In genomic region chr10:60208676-60209269, GRCh38 we compare ENCODE assay signal across 8 cellular contexts.
DNase-seq lines count a peak whose midpoint lies in the region; ATAC-seq and TF ChIP-seq lines count a peak whose summit lies in the region.

No MANE protein-coding gene starts in this region.

- intact Hi-C loops in PC-3 (cut with micrococcal nuclease) (loop anchor here (1.0 to 10.0 kb wide), 6 partner anchors 38 to 344 kb away; no protein-coding TSS in a partner anchor), esophagus squamous epithelium (cut with DNase I) (loop anchor here (10.0 kb wide), 1 partner anchor 104 kb away; no protein-coding TSS in a partner anchor)
- intact Hi-C loops in activated CD4-positive, alpha-beta memory T cell treated with anti-CD3 and anti-CD28 coated beads for 36 hours (cut with micrococcal nuclease): loop anchor here (1.0 to 10.0 kb wide), 4 partner anchors 93 to 581 kb away; no protein-coding TSS in a partner anchor

- no peaks in the 10 kb centered on the region for H3K9me3 Mint-ChIP-seq in H9
- peaks cover 7% of the 10 kb centered on the region for H3K9me3 Mint-ChIP-seq in activated CD4-positive, alpha-beta memory T cell treated with anti-CD3 and anti-CD28 coated beads for 36 hours

- no peak overlapping the region for H2BK120ac ChIP-seq in H9 (ENCODE audit: low read depth, low read length, poor library complexity, severe bottlenecking)

- no peak overlapping the region for H3T11ph ChIP-seq in H9 (ENCODE audit: low read length)

- no peaks in the 10 kb centered on the region; the same call in 1 of the 2 replicates for H3K27me3 ChIP-seq in BJ (ENCODE audit: control insufficient read depth, insufficient read depth, low read length)
- H3K27me3 ChIP-seq in H9 (ENCODE audit: insufficient read depth, low read length): no peaks in the 10 kb centered on the region
- no peaks in the 10 kb centered on the region for H3K27me3 ChIP-seq in PC-3 (ENCODE audit: low read length)
- H3K27me3 ChIP-seq in esophagus squamous epithelium: no peaks in the 10 kb centered on the region

- H3K9me3 ChIP-seq in H9 (ENCODE audit: control insufficient read depth, low read depth, low read length) (no peaks in the 10 kb centered on the region), PC-3 (ENCODE audit: low read length) (no peaks in the 10 kb centered on the region), esophagus squamous epithelium (no peaks in the 10 kb centered on the region)

- no peak overlapping the region for H3K14ac ChIP-seq in H9 (ENCODE audit: insufficient read depth, low read length)

- no peaks in the 10 kb centered on the region for H3K79me1 ChIP-seq in H9 (ENCODE audit: insufficient read depth, low read depth, low read length, poor library complexity, severe bottlenecking)

- H2AK5ac ChIP-seq in H9 (ENCODE audit: insufficient read length, low read length): no peak overlapping the region

- no peak for TF ChIP-seq POLR2A in esophagus squamous epithelium (IDR thresholded peaks at IDR 0.05)

- no CpG with 5 or more reads among the region's 4 CpGs for WGBS in H9 (ENCODE audit: extremely low coverage, insufficient read length, low lambda C conversion rate)
- WGBS in esophagus squamous epithelium, 2 donors: 44 to 50% methylated on average over 4 of the region's 4 CpGs

- no peak overlapping the region for H3K4me3 Mint-ChIP-seq in H9
- no peak overlapping the region for H3K4me3 Mint-ChIP-seq in activated CD4-positive, alpha-beta memory T cell treated with anti-CD3 and anti-CD28 coated beads for 36 hours

- H3K27ac Mint-ChIP-seq in H9: no peak overlapping the region; a peak in 1 of 7 replicates
- H3K27ac Mint-ChIP-seq in activated CD4-positive, alpha-beta memory T cell treated with anti-CD3 and anti-CD28 coated beads for 36 hours: no peak overlapping the region

- H2BK5ac ChIP-seq in H9 (ENCODE audit: insufficient read length, low read length): no peak overlapping the region

- H4K8ac ChIP-seq in H9 (replicated peaks; ENCODE audit: insufficient read length, low read depth, low read length): no peak overlapping the region

- H4K5ac ChIP-seq in H9 (ENCODE audit: insufficient read length, low read depth, low read length): no peak overlapping the region

- no peak overlapping the region for H2BK12ac ChIP-seq in H9 (ENCODE audit: insufficient read length, low read depth, low read length)

- no peak overlapping the region for H4K91ac ChIP-seq in H9 (ENCODE audit: insufficient read length, low read depth, low read length)

- no TSS peak for BruUV-seq in PC-3 (replicated peaks; lab: Mats Ljungman, UMichigan)

- H3K27ac ChIP-seq in H9 (ENCODE audit: insufficient read length, low read depth, low read length) (no peak overlapping the region), PC-3 (ENCODE audit: low read length) (no peak overlapping the region), esophagus squamous epithelium (no peak overlapping the region)

- H3K18ac ChIP-seq in H9 (ENCODE audit: insufficient read length, low read depth, low read length): no peak overlapping the region

- no peaks in the 10 kb centered on the region for H3K9me2 ChIP-seq in PC-3 (replicated peaks; ENCODE audit: low read length)

- POLR2A ChIA-PET in BJ (lab: Charles Lee) (no interaction called here), PC-3 (lab: Charles Lee; ENCODE audit: unreplicated experiment) (no interaction called here)
- POLR2A ChIA-PET in activated CD4-positive, alpha-beta memory T cell treated with anti-CD3 and anti-CD28 coated beads for 36 hours (lab: Charles Lee): no interaction called here

- H3K4me1 ChIP-seq in H9 (ENCODE audit: insufficient read depth, low read length): peaks cover 2% of the 10 kb centered on the region; the same call in 1 of the 2 replicates
- peaks cover 22% of the 10 kb centered on the region for H3K4me1 ChIP-seq in PC-3 (ENCODE audit: insufficient read depth, low read length)
- no peaks in the 10 kb centered on the region for H3K4me1 ChIP-seq in esophagus squamous epithelium

- no peaks in the 10 kb centered on the region for H3K27me3 Mint-ChIP-seq in H9 (ENCODE audit: low read depth)
- H3K27me3 Mint-ChIP-seq in activated CD4-positive, alpha-beta memory T cell treated with anti-CD3 and anti-CD28 coated beads for 36 hours: no peaks in the 10 kb centered on the region

- H3K79me2 ChIP-seq in H9 (ENCODE audit: insufficient read depth, low read length) (no peaks in the 10 kb centered on the region), PC-3 (ENCODE audit: low read length) (no peaks in the 10 kb centered on the region)

- H3K4me2 ChIP-seq in H9 (ENCODE audit: insufficient read depth, insufficient read length, low read length) (no peak overlapping the region), PC-3 (ENCODE audit: low read length) (no peak overlapping the region)

- H3K56ac ChIP-seq in H9 (ENCODE audit: insufficient read length, low read depth, low read length): no peak overlapping the region

- H3K4me3 ChIP-seq in BJ (ENCODE audit: low read depth, low read length) (no peak overlapping the region), PC-3 (ENCODE audit: low read length) (no peak overlapping the region), esophagus squamous epithelium (no peak overlapping the region)

- H3K9ac ChIP-seq in H9 (ENCODE audit: extremely low read depth, insufficient read length, low read length) (no peak overlapping the region), PC-3 (ENCODE audit: low read length) (no peak overlapping the region)

- H3K4ac ChIP-seq in H9 (ENCODE audit: low read depth, low read length): no peak overlapping the region

- no peaks in the 10 kb centered on the region for H4K20me1 ChIP-seq in H9 (ENCODE audit: control insufficient read depth, insufficient read depth, insufficient read length)
- H4K20me1 ChIP-seq in PC-3 (ENCODE audit: low read length): no peaks in the 10 kb centered on the region

- H3K23me2 ChIP-seq in H9 (ENCODE audit: insufficient read length, low read depth, low read length, poor library complexity, severe bottlenecking): no peaks in the 10 kb centered on the region

- CTCF ChIA-PET in BJ (lab: Yijun Ruan, JAX): interaction anchor here (0.7 to 10.6 kb wide), 22 partner anchors 9 to 585 kb away, joined by 3 to 116 read pairs (median 5); no protein-coding TSS in a partner anchor
- CTCF ChIA-PET in PC-3 (lab: Charles Lee): interaction anchor here (0.6 to 2.0 kb wide), 7 partner anchors 86 to 232 kb away, joined by 3 to 25 read pairs (median 7); no protein-coding TSS in a partner anchor
- CTCF ChIA-PET in activated CD4-positive, alpha-beta memory T cell treated with anti-CD3 and anti-CD28 coated beads for 36 hours (lab: Charles Lee): interaction anchor here (0.5 to 2.9 kb wide), 7 partner anchors 29 to 585 kb away, joined by 3 to 9 read pairs (median 4); no protein-coding TSS in a partner anchor

- H3K36me3 ChIP-seq in BJ (ENCODE audit: control insufficient read depth, insufficient read depth, low read length) (no peaks in the 10 kb centered on the region), PC-3 (ENCODE audit: low read depth, low read length) (no peaks in the 10 kb centered on the region), esophagus squamous epithelium (peaks cover 0 to 26% (median 0%) of the 10 kb centered on the region in 3 donors)

- no peak overlapping the region for H2AFZ ChIP-seq in H9 (ENCODE audit: low read length)
- no peak overlapping the region for H2AFZ ChIP-seq in PC-3 (ENCODE audit: low read length)

- no peaks in the 10 kb centered on the region for H3F3A ChIP-seq in PC-3 (ENCODE audit: low read length, unreplicated experiment)

- H3K4me1 Mint-ChIP-seq in H9: peaks cover 23 to 25% of the 10 kb centered on the region in 2 experiments
- H3K4me1 Mint-ChIP-seq in activated CD4-positive, alpha-beta memory T cell treated with anti-CD3 and anti-CD28 coated beads for 36 hours (ENCODE audit: low read depth): peaks cover 20% of the 10 kb centered on the region

- ATAC-seq in PC-3 (peak; percentile 57), HG03159 (IDR thresholded peaks at IDR 0.05; ENCODE audit: unreplicated experiment) (no peak)

- DNase-seq in BJ (ENCODE audit: low read depth): no peak
- no peak for DNase-seq in H9
- DNase-seq in PC-3: peak; percentile 87
- DNase-seq in esophagus squamous epithelium (lab: John Stamatoyannopoulos, UW): no peak
- DNase-seq in pons (ENCODE audit: low spot score): peak; percentile 74
- no peak for DNase-seq in activated CD4-positive, alpha-beta memory T cell treated with anti-CD3 and anti-CD28 coated beads for 36 hours
- DNase-seq in effector CD4-positive, alpha-beta T cell: no peak

- H2BK15ac ChIP-seq in H9 (ENCODE audit: low read depth, low read length): no peak overlapping the region

- H3K23ac ChIP-seq in H9 (ENCODE audit: insufficient read length, low read depth, low read length): no peak overlapping the region

- H3K36me3 Mint-ChIP-seq in H9 (ENCODE audit: insufficient read depth in 1 of 3, low read depth in 3 of 3): no peaks in the 10 kb centered on the region; a peak in 1 of 7 replicates
- H3K36me3 Mint-ChIP-seq in activated CD4-positive, alpha-beta memory T cell treated with anti-CD3 and anti-CD28 coated beads for 36 hours: peaks cover 12% of the 10 kb centered on the region

- no peak overlapping the region for H2BK20ac ChIP-seq in H9 (ENCODE audit: low read depth, low read length, poor library complexity, severe bottlenecking)

- TF ChIP-seq CTCF in BJ (IDR thresholded peaks at IDR 0.05; ENCODE audit: insufficient read depth, low read depth, low read length) (peak; percentile 79), H9 (conservative IDR thresholded peaks at IDR 0.05) (peak; percentile 87), PC-3 (conservative IDR thresholded peaks at IDR 0.05; ENCODE audit: low read depth, low read length) (peak; percentile 100), esophagus squamous epithelium (IDR thresholded peaks at IDR 0.05) (peak in 5 of 6 experiments; percentile 46 to 67 (median 51))

Comparison
In these comparisons a context has a peak if more than half of its experiments do, and no peak if none do; other contexts are left out.
1. DNase-seq: peak in PC-3 (single experiment) and pons (single experiment); none in BJ (single experiment), H9 (single experiment), esophagus squamous epithelium (single experiment), activated CD4-positive, alpha-beta memory T cell treated with anti-CD3 and anti-CD28 coated beads for 36 hours (single experiment) and effector CD4-positive, alpha-beta T cell (single experiment).
2. Peak in every context shown above with its lines, with median percentiles within 50 percentile points of each other: CTCF ChIP-seq.